ENCODE assay signal across 1 cellular context in genomic region chr3:30904986-30905385, GRCh38.
TF ChIP-seq lines count a peak whose summit lies in the region.

No MANE protein-coding gene starts in this region.

TF ChIP-seq in IMR-90, 13 proteins besides CTCF, POLR2A, EP300 and RAD21 (continued from another document):
- no peak for TF ChIP-seq USF2 (IDR thresholded peaks at IDR 0.05; ENCODE audit: low read depth, low read length)
- TF ChIP-seq RCOR1 (IDR thresholded peaks at IDR 0.05; ENCODE audit: insufficient replicate concordance, low read length) = no peak
